In the genomic region with DNA sequence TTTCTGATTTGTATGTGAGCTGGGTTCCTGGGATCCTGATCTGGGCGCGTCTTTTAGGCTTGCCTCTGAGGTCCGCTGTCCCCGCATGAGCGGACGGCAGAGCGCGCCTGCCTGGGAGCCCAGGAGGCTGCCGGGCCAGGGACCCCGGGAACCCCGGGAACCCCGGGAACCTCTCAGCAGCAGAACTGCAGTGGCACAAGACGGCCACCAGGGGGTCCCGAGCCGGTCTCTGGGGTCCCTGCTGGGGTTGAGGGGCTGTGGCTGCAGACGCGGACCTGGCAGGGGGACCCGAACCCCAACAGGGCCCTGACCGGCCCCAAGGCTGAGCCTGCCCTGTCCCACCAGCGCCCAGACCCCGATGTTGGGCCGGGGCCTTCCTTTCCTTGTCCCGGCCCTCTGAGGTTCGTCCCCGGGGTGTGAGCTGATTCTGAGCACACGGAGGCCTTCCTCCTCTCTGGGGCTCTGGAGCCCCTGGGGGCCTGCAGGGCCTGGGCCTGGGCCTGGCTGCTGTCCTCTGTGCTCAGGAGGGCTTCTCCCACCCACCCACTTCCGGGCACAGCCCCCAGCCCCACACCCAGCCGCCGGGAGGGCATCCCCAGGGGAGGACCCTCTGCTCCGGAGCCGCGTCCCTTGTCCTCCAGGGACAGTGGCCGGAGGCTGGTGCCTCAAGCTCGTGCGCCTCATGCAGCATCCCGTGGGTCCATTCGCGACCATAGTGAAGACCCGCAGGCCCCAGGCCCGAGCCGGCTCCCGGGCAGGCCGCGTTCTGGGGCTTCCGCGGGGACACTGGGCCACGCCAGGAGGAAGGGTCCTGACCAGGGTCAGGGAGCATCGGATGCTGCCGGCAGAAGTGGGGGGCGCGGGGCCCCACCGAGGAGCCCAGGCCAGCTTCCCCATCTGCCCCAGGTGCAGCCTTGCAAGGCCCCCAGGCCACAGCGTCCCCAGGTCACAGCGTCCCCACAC, we compare ENCODE assay signal across 7 cellular contexts.
DNase-seq lines count a peak whose midpoint lies in the region; ATAC-seq and TF ChIP-seq lines count a peak whose summit lies in the region.
"Not testable (repeated sequence)": the region's sequence is repeated elsewhere in the genome, so short reads cannot be mapped to it uniquely, and the experiment has no call there.

No MANE protein-coding gene starts in this region.

- H3F3A ChIP-seq in GM23248 (ENCODE audit: insufficient read depth) = not testable (repeated sequence)

- not testable (repeated sequence) for H3K4me1 ChIP-seq in GM23248 (ENCODE audit: insufficient read depth)

- not testable (repeated sequence) for H3K36me3 ChIP-seq in GM06990 (ENCODE audit: control insufficient read depth, insufficient read depth, low read length); GM23248 (ENCODE audit: low read depth)

- H3K4me1 Mint-ChIP-seq in activated naive CD8-positive, alpha-beta T cell treated with anti-CD3 and anti-CD28 coated beads, Interleukin-2, amount 10 ng/mL, durations not matched to agents 7 days and 5 days = not testable (repeated sequence)
- H3K4me1 Mint-ChIP-seq in naive B cell = peaks cover 17 to 33% (median 18%) of the 10 kb centered on the region in 3 donors

- POLR2A ChIA-PET in activated naive CD8-positive, alpha-beta T cell treated with anti-CD3 and anti-CD28 coated beads, Interleukin-2, amount 10 ng/mL, durations not matched to agents 7 days and 5 days (lab: Charles Lee) = not testable (repeated sequence)

- not testable (repeated sequence) for DNase-seq in GM06990 (ENCODE audit: extremely low read depth, insufficient read length)
- DNase-seq in GM23248 (peak; percentile 3), NAMALWA (ENCODE audit: low spot score) (peak; percentile 53), naive B cell (peak; percentile 53)
- DNase-seq in activated naive CD8-positive, alpha-beta T cell treated with anti-CD3 and anti-CD28 coated beads, Interleukin-2, amount 10 ng/mL, durations not matched to agents 7 days and 5 days = peak; percentile 52

- in situ Hi-C loops in GM23248 (cut with MboI) = not testable (repeated sequence)

- H3K4me3 ChIP-seq in GM06990 (replicated peaks; ENCODE audit: low read depth, low read length) = peak overlapping the region; percentile 43
- not testable (repeated sequence) for H3K4me3 ChIP-seq in GM23248

- ATAC-seq in GM18873 (IDR thresholded peaks at IDR 0.05; ENCODE audit: low FRiP score, unreplicated experiment) (peak; percentile 5), naive B cell (ENCODE audit: low read depth in 2 of 2) (peak in 1 of 2 donors; percentile 8)
- ATAC-seq in activated naive CD8-positive, alpha-beta T cell treated with anti-CD3 and anti-CD28 coated beads, Interleukin-2, amount 10 ng/mL, durations not matched to agents 7 days and 5 days (ENCODE audit: low read depth) = not testable (repeated sequence)

- not testable (repeated sequence) for H3K9me3 ChIP-seq in GM23248 (ENCODE audit: low read depth)

- H3K27me3 ChIP-seq in GM06990 (replicated peaks; ENCODE audit: control insufficient read depth, insufficient read depth, low read length); GM23248 (replicated peaks; ENCODE audit: insufficient read depth): not testable (repeated sequence)

- H3K9ac ChIP-seq in GM23248 = not testable (repeated sequence)

- not testable (repeated sequence) for H3K27me3 Mint-ChIP-seq in activated naive CD8-positive, alpha-beta T cell treated with anti-CD3 and anti-CD28 coated beads, Interleukin-2, amount 10 ng/mL, durations not matched to agents 7 days and 5 days; naive B cell

- H3K9me2 ChIP-seq in GM23248 (ENCODE audit: insufficient read depth) = not testable (repeated sequence)

- H3K79me2 ChIP-seq in GM23248 (ENCODE audit: insufficient read depth) = not testable (repeated sequence)

- TF ChIP-seq CTCF in GM06990 (IDR thresholded peaks at IDR 0.05; ENCODE audit: insufficient read depth, low read length, poor library complexity, severe bottlenecking) (peak; percentile 3), VCaP (conservative IDR thresholded peaks at IDR 0.05) (0 out of 2 replicates have a peak, but pooled peaks have one; percentile 6)

- H3K4me3 Mint-ChIP-seq in activated naive CD8-positive, alpha-beta T cell treated with anti-CD3 and anti-CD28 coated beads, Interleukin-2, amount 10 ng/mL, durations not matched to agents 7 days and 5 days = not testable (repeated sequence)
- peak overlapping the region in 2 of 8 donors; percentile 21 to 37 for H3K4me3 Mint-ChIP-seq in naive B cell

- H3K27ac Mint-ChIP-seq in activated naive CD8-positive, alpha-beta T cell treated with anti-CD3 and anti-CD28 coated beads, Interleukin-2, amount 10 ng/mL, durations not matched to agents 7 days and 5 days; naive B cell: not testable (repeated sequence)

- H3K27ac ChIP-seq in GM23248, VCaP: not testable (repeated sequence)

- not testable (repeated sequence) for H2AFZ ChIP-seq in GM23248

- H3K36me3 Mint-ChIP-seq in activated naive CD8-positive, alpha-beta T cell treated with anti-CD3 and anti-CD28 coated beads, Interleukin-2, amount 10 ng/mL, durations not matched to agents 7 days and 5 days; naive B cell: not testable (repeated sequence)

- not testable (repeated sequence) for H4K20me1 ChIP-seq in GM23248 (ENCODE audit: insufficient read depth)

- H3K9me3 Mint-ChIP-seq in activated naive CD8-positive, alpha-beta T cell treated with anti-CD3 and anti-CD28 coated beads, Interleukin-2, amount 10 ng/mL, durations not matched to agents 7 days and 5 days; naive B cell: not testable (repeated sequence)

- WGBS in GM23248 (ENCODE audit: low coverage in 1 of 2, low lambda C conversion rate in 2 of 2, missing lambda C conversion rate in 2 of 2), 2 experiments = 77 to 85% methylated on average over 8 to 24 of the region's 54 CpGs

- not testable (repeated sequence) for H3K4me2 ChIP-seq in GM23248 (ENCODE audit: unreplicated experiment)
